Comparison of ENCODE assay signal across 8 cellular contexts in genomic region chr12:128823216-128823915, GRCh38. TPM values are rescaled to one million over a fixed set of nuclear protein-coding genes. Genes with fewer than 3 reads are reported as not detected.
DNase-seq lines count a peak whose midpoint lies in the region; ATAC-seq and TF ChIP-seq lines count a peak whose summit lies in the region.

No MANE protein-coding gene starts in this region.

- H3K4me3 ChIP-seq in SK-N-SH (ENCODE audit: low read depth in 2 of 2, low read length in 1 of 2) = peak overlapping the region; percentile 87 to 98
- peak overlapping the region; percentile 88 for H3K4me3 ChIP-seq in endodermal cell (ENCODE audit: low read length)
- peak overlapping the region; percentile 65 for H3K4me3 ChIP-seq in naive thymus-derived CD4-positive, alpha-beta T cell (ENCODE audit: low read length)

- H3K9me3 Mint-ChIP-seq in endodermal cell = no peaks in the 10 kb centered on the region
- H3K9me3 Mint-ChIP-seq in naive thymus-derived CD4-positive, alpha-beta T cell = peaks cover 0 to 6% (median 0%) of the 10 kb centered on the region in 11 donors

- ATAC-seq in GM19328 (IDR thresholded peaks at IDR 0.05; ENCODE audit: unreplicated experiment) (peak; percentile 15), HG03280 (IDR thresholded peaks at IDR 0.05; ENCODE audit: unreplicated experiment) (peak; percentile 6)
- ATAC-seq in naive thymus-derived CD4-positive, alpha-beta T cell = no peak

- no peak for TF ChIP-seq RAD21 in SK-N-SH (IDR thresholded peaks at IDR 0.05; ENCODE audit: low read length)

- CTCF ChIA-PET in SK-N-SH (lab: Yijun Ruan, JAX) = interaction anchor here (0.9 to 1.4 kb wide), 3 partner anchors 17 to 564 kb away, joined by 3 to 5 read pairs (median 4); no protein-coding TSS in a partner anchor
- CTCF ChIA-PET in naive thymus-derived CD4-positive, alpha-beta T cell (lab: Charles Lee) = no interaction called here

- no peaks in the 10 kb centered on the region for H3K27me3 Mint-ChIP-seq in endodermal cell (ENCODE audit: insufficient read depth)
- H3K27me3 Mint-ChIP-seq in naive thymus-derived CD4-positive, alpha-beta T cell = no peaks in the 10 kb centered on the region

- H3K9ac ChIP-seq in SK-N-SH = peak overlapping the region; percentile 82
- H3K9ac ChIP-seq in endodermal cell (ENCODE audit: extremely low read depth, low read length, poor library complexity, severe bottlenecking) = peak overlapping the region; percentile 63

- peaks cover 3 to 15% of the 10 kb centered on the region in 2 experiments; a peak in 2 of 4 replicates for H3K4me1 ChIP-seq in SK-N-SH (ENCODE audit: control insufficient read depth in 1 of 2, insufficient read depth in 2 of 2, low read depth in 1 of 2, low read length in 1 of 2)
- peaks cover 5% of the 10 kb centered on the region for H3K4me1 ChIP-seq in endodermal cell (ENCODE audit: control insufficient read depth, insufficient read depth, low read length)
- peaks cover 21 to 27% of the 10 kb centered on the region in 2 donors for H3K4me1 ChIP-seq in naive thymus-derived CD4-positive, alpha-beta T cell (ENCODE audit: control insufficient read depth in 2 of 2, insufficient read depth in 2 of 2, low read length in 2 of 2)

- H3K36me3 ChIP-seq in SK-N-SH (replicated peaks in 1 of 2; ENCODE audit: control insufficient read depth in 1 of 2, insufficient read depth in 2 of 2, low read length in 1 of 2) (peaks cover 4 to 10% of the 10 kb centered on the region in 2 experiments), endodermal cell (ENCODE audit: control insufficient read depth, insufficient read depth, low read length) (peaks cover 26% of the 10 kb centered on the region)
- no peaks in the 10 kb centered on the region for H3K36me3 ChIP-seq in naive thymus-derived CD4-positive, alpha-beta T cell (ENCODE audit: control insufficient read depth in 2 of 3, insufficient read depth in 3 of 3, low read length in 3 of 3)

- peak overlapping the region in 1 of 2 experiments; percentile 71; a peak in 2 of 4 replicates for H3K27ac ChIP-seq in SK-N-SH (ENCODE audit: low read depth in 2 of 2, low read length in 1 of 2)
- H3K27ac ChIP-seq in endodermal cell (ENCODE audit: low read depth, low read length) = peak overlapping the region; percentile 17
- peak overlapping the region; percentile 60 for H3K27ac ChIP-seq in naive thymus-derived CD4-positive, alpha-beta T cell (ENCODE audit: low read depth, low read length)

- H3K27me3 ChIP-seq in SK-N-SH (ENCODE audit: insufficient read depth) (no peaks in the 10 kb centered on the region), endodermal cell (ENCODE audit: control insufficient read depth, insufficient read depth, low read length, poor library complexity, severe bottlenecking) (no peaks in the 10 kb centered on the region)
- no peaks in the 10 kb centered on the region for H3K27me3 ChIP-seq in naive thymus-derived CD4-positive, alpha-beta T cell (ENCODE audit: control insufficient read depth in 2 of 2, insufficient read depth in 2 of 2, low read length in 2 of 2)

- WGBS in SK-N-SH (ENCODE audit: low lambda C conversion rate) = 2% methylated on average over 10 of the region's 88 CpGs
- WGBS in endodermal cell (ENCODE audit: insufficient coverage in 1 of 2, insufficient read length in 1 of 2), 2 experiments = 0% methylated on average over 88 of the region's 88 CpGs; no CpG with 5 or more reads in 1 of the 2 experiments

- TF ChIP-seq CTCF in SK-N-SH (IDR thresholded peaks at IDR 0.05) (no peak), endodermal cell (conservative IDR thresholded peaks at IDR 0.05) (no peak)

- H4K20me1 ChIP-seq in SK-N-SH (ENCODE audit: insufficient read depth) = peaks cover 22% of the 10 kb centered on the region

- H3K9me2 ChIP-seq in SK-N-SH = no peaks in the 10 kb centered on the region

- H3F3A ChIP-seq in SK-N-SH (replicated peaks; ENCODE audit: insufficient read depth) = no peaks in the 10 kb centered on the region

- intact Hi-C loops in naive thymus-derived CD4-positive, alpha-beta T cell (cut with micrococcal nuclease) = loop anchor here in 1 of 2 donors (5.0 kb wide), 1 partner anchor 1656 kb away; no protein-coding TSS in a partner anchor

- no peaks in the 10 kb centered on the region for H3K9me3 ChIP-seq in SK-N-SH
- no peaks in the 10 kb centered on the region for H3K9me3 ChIP-seq in endodermal cell (ENCODE audit: control insufficient read depth, low read length)
- H3K9me3 ChIP-seq in naive thymus-derived CD4-positive, alpha-beta T cell (ENCODE audit: control insufficient read depth in 2 of 3, low read length in 3 of 3) = no peaks in the 10 kb centered on the region

- peak overlapping the region; percentile 85 for H3K4me3 Mint-ChIP-seq in endodermal cell
- peak overlapping the region; percentile 72 to 88 (median 80) for H3K4me3 Mint-ChIP-seq in naive thymus-derived CD4-positive, alpha-beta T cell

- peak overlapping the region; percentile 98 for H3K4me2 ChIP-seq in SK-N-SH

- peaks cover 52% of the 10 kb centered on the region for H3K79me2 ChIP-seq in SK-N-SH (ENCODE audit: insufficient read depth)

- POLR2A ChIA-PET in SK-N-SH (lab: Yijun Ruan, JAX) = interaction anchor here (1.0 to 1.7 kb wide), 6 partner anchors 12 to 564 kb away, joined by 3 to 13 read pairs (median 4); partner anchors contain the start of gene GLT1D1
- POLR2A ChIA-PET in naive thymus-derived CD4-positive, alpha-beta T cell (lab: Charles Lee) = no interaction called here

- no peak overlapping the region for H3K27ac Mint-ChIP-seq in endodermal cell
- H3K27ac Mint-ChIP-seq in naive thymus-derived CD4-positive, alpha-beta T cell = peak overlapping the region in 4 of 9 donors; percentile 25 to 83 (median 44)

- peak overlapping the region; percentile 68; the same call in 1 of the 2 replicates for H2AFZ ChIP-seq in SK-N-SH (ENCODE audit: low read depth)

- H3K36me3 Mint-ChIP-seq in endodermal cell (ENCODE audit: low read depth) = peaks cover 27% of the 10 kb centered on the region
- peaks cover 0 to 14% (median 4%) of the 10 kb centered on the region in 5 donors for H3K36me3 Mint-ChIP-seq in naive thymus-derived CD4-positive, alpha-beta T cell

- H3K4me1 Mint-ChIP-seq in endodermal cell = peaks cover 29% of the 10 kb centered on the region
- H3K4me1 Mint-ChIP-seq in naive thymus-derived CD4-positive, alpha-beta T cell = peaks cover 26 to 46% (median 38%) of the 10 kb centered on the region in 7 donors

- peak; percentile 60 for DNase-seq in COLO668 (lab: John Stamatoyannopoulos, UW; ENCODE audit: unreplicated experiment)
- no peak for DNase-seq in SK-N-SH
- peak; percentile 91 for DNase-seq in endodermal cell
- DNase-seq in naive thymus-derived CD4-positive, alpha-beta T cell = peak in 3 of 9 donors; percentile 2 to 38 (median 3)
- no peak for DNase-seq in T-helper 9 cell
- no peak for DNase-seq in CD1c-positive myeloid dendritic cell (ENCODE audit: extremely low spot score)

- no peak for TF ChIP-seq EP300 in SK-N-SH (IDR thresholded peaks at IDR 0.05; ENCODE audit: borderline replicate concordance in 1 of 2, low read depth in 1 of 2, low read length in 1 of 2)

TF ChIP-seq in SK-N-SH, 30 proteins besides CTCF, POLR2A, EP300 and RAD21:
- TF ChIP-seq NRF1 (IDR thresholded peaks at IDR 0.05; ENCODE audit: low read depth, low read length) = no peak
- TF ChIP-seq SMC3 (IDR thresholded peaks at IDR 0.05; ENCODE audit: low read depth, low read length) = no peak
- TF ChIP-seq RXRA (IDR thresholded peaks at IDR 0.05; ENCODE audit: borderline replicate concordance, low read depth) = no peak
- no peak for TF ChIP-seq TCF12 (IDR thresholded peaks at IDR 0.05)
- TF ChIP-seq RCOR1 (IDR thresholded peaks at IDR 0.05; ENCODE audit: low read length) = no peak
- TF ChIP-seq YY1 (IDR thresholded peaks at IDR 0.05; ENCODE audit: low read depth) = no peak
- no peak for TF ChIP-seq ZBTB33 (IDR thresholded peaks at IDR 0.05; ENCODE audit: borderline replicate concordance, low read depth)
- no peak for TF ChIP-seq GATA2 (CRISPR knock-in tag; IDR thresholded peaks at IDR 0.05)

RNA-seq across cellular contexts. Expression of gene SLC15A4, which starts 0.4 kb away (rescaled TPM):
- 14.5 and 20.5 TPM in 2 replicates for polyA plus RNA-seq in SK-N-SH (2012; rRNA removed)
- 13.3 and 15.6 TPM in 2 replicates for polyA plus RNA-seq in SK-N-SH (2012; cell fraction: cytosol; rRNA removed)
- polyA plus RNA-seq in SK-N-SH (2012; cell fraction: nucleus; rRNA removed) = 19.1 and 32.5 TPM in 2 replicates
- 10 to 100 TPM; 28.2 to 39.5 TPM for total RNA-seq in endodermal cell
- polyA plus RNA-seq in endodermal cell (2013, experiment 1 of 2) = 18.9 TPM
- 21.5 TPM for polyA plus RNA-seq in endodermal cell (2013, experiment 2 of 2)
- 10 to 100 TPM in 4 of 5 experiments, 1 to 10 TPM in 1; 9.5 to 44.5 (median 17.6) TPM for total RNA-seq in naive thymus-derived CD4-positive, alpha-beta T cell
- 1 to 10 TPM; 1.9 to 3.7 TPM for polyA plus RNA-seq in naive thymus-derived CD4-positive, alpha-beta T cell

RNA-seq across cellular contexts. Expression of gene GLT1D1, which starts 29.9 kb away (rescaled TPM):
- 0.05 and 0.06 TPM in 2 replicates for polyA plus RNA-seq in SK-N-SH (2012; rRNA removed)
- 0.14 and 0.21 TPM in 2 replicates for polyA plus RNA-seq in SK-N-SH (2012; cell fraction: cytosol; rRNA removed)
- polyA plus RNA-seq in SK-N-SH (2012; cell fraction: nucleus; rRNA removed) = 0.02 and 0.08 TPM in 2 replicates
- 10 to 100 TPM; 23.8 to 25.4 TPM for total RNA-seq in endodermal cell
- polyA plus RNA-seq in endodermal cell (2013, experiment 1 of 2) = 7.3 TPM
- polyA plus RNA-seq in endodermal cell (2013, experiment 2 of 2) = 7.9 TPM
- total RNA-seq in naive thymus-derived CD4-positive, alpha-beta T cell = 10 to 100 TPM in 1 of 5 experiments, 1 to 10 TPM in 1, under 1 TPM in 2, not detected in 1; 0.11 to 16.9 (median 1.1) TPM
- not detected for polyA plus RNA-seq in naive thymus-derived CD4-positive, alpha-beta T cell

Comparison
In these comparisons a context has a peak if more than half of its experiments do, and no peak if none do; other contexts are left out.
1. DNase-seq: peak in COLO668 (single experiment) and endodermal cell (single experiment); none in SK-N-SH (single experiment), T-helper 9 cell (single experiment) and CD1c-positive myeloid dendritic cell (single experiment).
2. Peak in every context shown above with its lines, with median percentiles within 50 percentile points of each other: H3K4me3 ChIP-seq.